In genomic region chr5:111758284-111758628, GRCh38 we compare ENCODE assay signal across 9 cellular contexts. TPM values are rescaled to one million over a fixed set of nuclear protein-coding genes. Genes with fewer than 3 reads are reported as not detected.
DNase-seq lines count a peak whose midpoint lies in the region; ATAC-seq, FAIRE-seq and TF ChIP-seq lines count a peak whose summit lies in the region.
"Had no signal": no experiment of that assay in that cellular context is flagged by ENCODE, and none has a peak within 500 bp of the region (broad histone marks: within the 10 kb centered on the region; RNA-seq: fewer than 3 reads in every experiment).

No MANE protein-coding gene starts in this region.

- TF ChIP-seq CTCF in right atrium auricular region (IDR thresholded peaks at IDR 0.05) (no peak), cardiac fibroblast (IDR thresholded peaks at IDR 0.05; ENCODE audit: low read depth, low read length) (no peak), mucosa of descending colon (IDR thresholded peaks at IDR 0.05) (no peak)

- H3K27me3 ChIP-seq in right atrium auricular region = no peaks in the 10 kb centered on the region

- H3K36me3 ChIP-seq in right atrium auricular region = no peaks in the 10 kb centered on the region
- H3K36me3 ChIP-seq in mucosa of descending colon (ENCODE audit: low read depth) = no peaks in the 10 kb centered on the region

- no peak for TF ChIP-seq POLR2A in GM12892 (IDR thresholded peaks at IDR 0.05; ENCODE audit: low read depth, low read length)

- peak overlapping the region; percentile 61 to 70 for H3K4me3 ChIP-seq in right atrium auricular region
- peak overlapping the region; percentile 54 to 70 for H3K4me3 ChIP-seq in cardiac fibroblast (replicated peaks in 1 of 2; ENCODE audit: low read depth in 2 of 2, low read length in 2 of 2)
- peak overlapping the region; percentile 37 for H3K4me3 ChIP-seq in mucosa of descending colon

- no peaks in the 10 kb centered on the region for H3K9me3 ChIP-seq in right atrium auricular region
- no peaks in the 10 kb centered on the region for H3K9me3 ChIP-seq in mucosa of descending colon

- no peak for DNase-seq in right atrium auricular region (ENCODE audit: low spot score)
- no peak for DNase-seq in left cardiac atrium
- no peak for DNase-seq in cardiac fibroblast (ENCODE audit: low read depth in 2 of 2)
- DNase-seq in mucosa of descending colon = no peak
- DNase-seq in GM12892 (ENCODE audit: insufficient read length) = no peak
- no peak for DNase-seq in NCI-H2107 (lab: John Stamatoyannopoulos, UW)
- DNase-seq in SIG-M5 treated with dmso at 0.1 percent for 504 hours (lab: John Stamatoyannopoulos, UW; ENCODE audit: unreplicated experiment) = no peak
- DNase-seq in islet precursor cell = no peak

- peaks cover 0 to 28% of the 10 kb centered on the region in 2 donors for H3K4me1 ChIP-seq in right atrium auricular region
- H3K4me1 ChIP-seq in mucosa of descending colon (ENCODE audit: low read depth) = peaks cover 5% of the 10 kb centered on the region

- peak overlapping the region; percentile 88 to 89 for H3K27ac ChIP-seq in right atrium auricular region

- intact Hi-C loops in left cardiac atrium (cut with DNase I) = no loop called here
- intact Hi-C loops in mucosa of descending colon (cut with DNase I, micrococcal nuclease) = no loop called here

- ATAC-seq in left cardiac atrium = no peak
- ATAC-seq in mucosa of descending colon = no peak

- no peak for FAIRE-seq in GM12892 (lab: Jason Lieb, UNC)
- FAIRE-seq: K562 had no signal

RNA-seq across cellular contexts. Expression of gene NREP, which starts 1.3 kb away (rescaled TPM):
- total RNA-seq in right atrium auricular region (10 to 100 TPM in 1 of 2 donors, 1 to 10 TPM in 1; 7.2 to 22.9 TPM), left cardiac atrium (10 to 100 TPM; 12.8 to 22.5 TPM), mucosa of descending colon (10 to 100 TPM; 16.8 to 24.0 (median 18.1) TPM)
- polyA plus RNA-seq in GM12892 (2012; ENCODE audit: missing spikeins) = 52.6 TPM
